Comparison of ENCODE assay signal across 30 cellular contexts in the genomic region with DNA sequence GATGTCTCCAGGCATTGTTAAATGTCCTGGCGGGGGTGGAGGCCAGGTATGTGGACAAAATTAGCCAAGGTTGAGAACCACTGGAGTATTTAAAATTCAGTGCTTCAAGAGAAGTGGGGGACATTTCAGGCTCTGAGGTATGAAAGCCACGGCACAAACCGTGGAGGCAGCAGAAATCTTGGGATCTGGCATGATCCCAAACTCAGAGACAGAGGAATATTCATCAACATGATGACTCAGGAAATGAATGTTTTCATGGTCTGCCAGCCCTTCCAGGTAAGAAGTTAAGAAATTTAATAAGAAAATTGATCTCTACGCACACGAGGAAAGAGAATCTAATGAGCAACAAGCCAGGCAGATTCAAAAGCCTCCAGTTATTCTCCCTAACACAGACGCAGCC. TPM values are rescaled to one million over a fixed set of nuclear protein-coding genes. Genes with fewer than 3 reads are reported as not detected.
DNase-seq lines count a peak whose midpoint lies in the region; ATAC-seq and TF ChIP-seq lines count a peak whose summit lies in the region.
"Had no signal": no experiment of that assay in that cellular context is flagged by ENCODE, and none has a peak within 500 bp of the region (broad histone marks: within the 10 kb centered on the region; RNA-seq: fewer than 3 reads in every experiment).

No MANE protein-coding gene starts in this region.

- DNase-seq in NCI-H2171 treated with DMSO at 0.1 percent for 48 hours (lab: John Stamatoyannopoulos, UW), result peak; percentile 19
- no peak for DNase-seq in NCI-H2171 (lab: John Stamatoyannopoulos, UW)
- DNase-seq in SK-N-MC (ENCODE audit: low read depth, low spot score), result no peak
- no peak for DNase-seq in epithelial cell of proximal tubule (ENCODE audit: low read depth)
- no peak for DNase-seq in GDM1 (lab: John Stamatoyannopoulos, UW)
- DNase-seq in C1 segment of cervical spinal cord (lab: John Stamatoyannopoulos, UW), result no peak
- DNase-seq: activated CD4-positive, alpha-beta T cell treated with anti-CD3 and anti-CD28 coated beads for 36 hours; activated gamma-delta T cell treated with Interleukin-2 at 50 U/mL for 16 hours; activated naive CD8-positive, alpha-beta T cell treated with anti-CD3 and anti-CD28 coated beads, Interleukin-2, amount 50 U/mL, for 24 hours; activated T-cell treated with anti-CD3 and anti-CD28 coated beads, Interleukin-2, amount 50 U/mL, for 24 hours; BE2C; dorsolateral prefrontal cortex; GOT3; lower lobe of right lung; NCI-H1105 treated with DMSO at 0.1 percent for 48 hours; NCI-H2029; NCI-H446; NCI-H82; nephron progenitor cell; pancreas; right cardiac atrium; spleen; stimulated activated CD4-positive, alpha-beta T cell treated with anti-CD3 and anti-CD28 coated beads, Interleukin-2, amount 100 ng/mL, for 48 hours; transverse colon had no signal

- H3K4me3 ChIP-seq in SK-N-MC, result peak overlapping the region; percentile 70
- peak overlapping the region; percentile 6 for H3K4me3 ChIP-seq in epithelial cell of proximal tubule (ENCODE audit: low read depth, low read length)
- H3K4me3 ChIP-seq: A549, dorsolateral prefrontal cortex, lower lobe of right lung, pancreas, spleen, transverse colon had no signal

- peak overlapping the region; percentile 99 for H3K27ac ChIP-seq in SK-N-MC
- H3K27ac ChIP-seq: A549, dorsolateral prefrontal cortex, lower lobe of right lung, pancreas, spleen, transverse colon had no signal

- peak overlapping the region; percentile 57 for H3K9ac ChIP-seq in SK-N-MC (ENCODE audit: insufficient read length)

- no peaks in the 10 kb centered on the region for H3K9me3 ChIP-seq in SK-N-MC (ENCODE audit: low read depth, low read length)
- H3K9me3 ChIP-seq: A549, BE2C, lower lobe of right lung, pancreas, spleen, transverse colon had no signal

- ATAC-seq in GM21381 (IDR thresholded peaks at IDR 0.05; ENCODE audit: unreplicated experiment), result no peak
- no peak for ATAC-seq in HG03354 (IDR thresholded peaks at IDR 0.05; ENCODE audit: poor library complexity, severe bottlenecking, unreplicated experiment)
- ATAC-seq: A549; activated CD4-positive, alpha-beta T cell treated with anti-CD3 and anti-CD28 coated beads for 36 hours; activated naive CD8-positive, alpha-beta T cell treated with anti-CD3 and anti-CD28 coated beads, Interleukin-2, amount 50 U/mL, for 24 hours; lower lobe of right lung; right cardiac atrium had no signal

- no peak for TF ChIP-seq CTCF in epithelial cell of proximal tubule (conservative IDR thresholded peaks at IDR 0.05; ENCODE audit: low read depth, low read length)

- no peaks in the 10 kb centered on the region for H3K36me3 ChIP-seq in SK-N-MC (ENCODE audit: insufficient read depth, low read length)
- H3K36me3 ChIP-seq: BE2C, lower lobe of right lung, pancreas, spleen, transverse colon had no signal

RNA-seq across cellular contexts. Expression of gene GRP, which starts 11.4 kb away (rescaled TPM):
- total RNA-seq in epithelial cell of proximal tubule, result not detected in 2 replicates
- total RNA-seq: activated CD4-positive, alpha-beta T cell treated with anti-CD3 and anti-CD28 coated beads for 36 hours; cerebellum; kidney epithelial cell; mucosa of gallbladder; right cardiac atrium; spleen; transverse colon had no signal
